In genomic region chr1:203682401-203683383, GRCh38 we compare ENCODE assay signal across 9 cellular contexts. TPM values are rescaled to one million over a fixed set of nuclear protein-coding genes. Genes with fewer than 3 reads are reported as not detected.
DNase-seq lines count a peak whose midpoint lies in the region; ATAC-seq and TF ChIP-seq lines count a peak whose summit lies in the region.
"Had no signal": no experiment of that assay in that cellular context is flagged by ENCODE, and none has a peak within 500 bp of the region (broad histone marks: within the 10 kb centered on the region; RNA-seq: fewer than 3 reads in every experiment).

No MANE protein-coding gene starts in this region.

- H3K27ac ChIP-seq in subcutaneous abdominal adipose tissue (ENCODE audit: low read depth, low read length), result peak overlapping the region; percentile 61

- CTCF ChIA-PET in activated CD8-positive, alpha-beta T cell treated with anti-CD3 and anti-CD28 coated beads for 36 hours (lab: Charles Lee), result interaction anchor here (0.7 to 14.4 kb wide), 8 partner anchors 8 to 415 kb away, joined by 3 to 127 read pairs (median 7); partner anchors contain the start of gene ATP2B4

- TF ChIP-seq CTCF in activated CD8-positive, alpha-beta T cell treated with anti-CD3 and anti-CD28 coated beads for 36 hours (IDR thresholded peaks at IDR 0.05), result no peak
- TF ChIP-seq CTCF in foreskin fibroblast (IDR thresholded peaks at IDR 0.05; ENCODE audit: low read depth, low read length), result no peak
- no peak for TF ChIP-seq CTCF in GM10266 (IDR thresholded peaks at IDR 0.05; ENCODE audit: control insufficient read depth, insufficient read depth, low read depth, missing control alignments)

- DNase-seq in activated CD4-positive, CD25-positive, alpha-beta regulatory T cell treated with anti-CD3 and anti-CD28 coated beads, Interleukin-2, amount 50 U/mL, for 16 hours (ENCODE audit: low read depth, low spot score), result peak; percentile 30
- DNase-seq in activated CD4-positive, CD25-positive, alpha-beta regulatory T cell treated with anti-CD3 and anti-CD28 coated beads, Interleukin-2, amount 50 U/mL, for 72 hours, result no peak
- peak; percentile 76 for DNase-seq in activated CD8-positive, alpha-beta T cell treated with anti-CD3 and anti-CD28 coated beads for 36 hours
- DNase-seq in foreskin fibroblast (no peak), GM10266 (ENCODE audit: extremely low spot score) (no peak)
- DNase-seq: hippocampal formation had no signal

- peaks cover 31% of the 10 kb centered on the region for H3K4me1 Mint-ChIP-seq in activated CD8-positive, alpha-beta T cell treated with anti-CD3 and anti-CD28 coated beads for 36 hours (ENCODE audit: low read depth)

- no peaks in the 10 kb centered on the region for H3K9me3 Mint-ChIP-seq in activated CD8-positive, alpha-beta T cell treated with anti-CD3 and anti-CD28 coated beads for 36 hours

- H3K27me3 Mint-ChIP-seq in activated CD8-positive, alpha-beta T cell treated with anti-CD3 and anti-CD28 coated beads for 36 hours, result no peaks in the 10 kb centered on the region

- intact Hi-C loops in activated CD8-positive, alpha-beta T cell treated with anti-CD3 and anti-CD28 coated beads for 36 hours (cut with micrococcal nuclease), result no loop called here

- H3K4me3 ChIP-seq in iPS-15b (ENCODE audit: low read depth, low read length) (peak overlapping the region; percentile 14), subcutaneous abdominal adipose tissue (ENCODE audit: low read depth in 1 of 5, low read length in 5 of 5) (no peak overlapping the region), foreskin fibroblast (ENCODE audit: low read depth in 1 of 2, low read length in 2 of 2) (no peak overlapping the region)

- peaks cover 7% of the 10 kb centered on the region for H3K36me3 Mint-ChIP-seq in activated CD8-positive, alpha-beta T cell treated with anti-CD3 and anti-CD28 coated beads for 36 hours (ENCODE audit: low read depth)

- H3K36me3 ChIP-seq in iPS-15b (ENCODE audit: control insufficient read depth, insufficient read depth, low read length) (peaks cover 6% of the 10 kb centered on the region), subcutaneous abdominal adipose tissue (ENCODE audit: control insufficient read depth in 5 of 5, insufficient read depth in 5 of 5, low read length in 5 of 5) (peaks cover 10 to 49% (median 26%) of the 10 kb centered on the region in 5 donors)

- H3K9ac ChIP-seq in iPS-15b (ENCODE audit: low read depth, low read length) (no peak overlapping the region), subcutaneous abdominal adipose tissue (ENCODE audit: low read length in 5 of 5) (no peak overlapping the region)

- H3K9me3 ChIP-seq in iPS-15b (ENCODE audit: control insufficient read depth, insufficient read depth, low read length) (no peaks in the 10 kb centered on the region), subcutaneous abdominal adipose tissue (ENCODE audit: control insufficient read depth in 5 of 5, low read length in 5 of 5) (no peaks in the 10 kb centered on the region)

- H3K27ac Mint-ChIP-seq in activated CD8-positive, alpha-beta T cell treated with anti-CD3 and anti-CD28 coated beads for 36 hours, result peak overlapping the region; percentile 81

- peak; percentile 92 for ATAC-seq in activated CD8-positive, alpha-beta T cell treated with anti-CD3 and anti-CD28 coated beads for 36 hours
- no peak for ATAC-seq in GM18858 (IDR thresholded peaks at IDR 0.05; ENCODE audit: unreplicated experiment)

- POLR2A ChIA-PET in activated CD8-positive, alpha-beta T cell treated with anti-CD3 and anti-CD28 coated beads for 36 hours (lab: Charles Lee), result interaction anchor here (0.6 to 2.6 kb wide), 15 partner anchors 10 to 117 kb away, joined by 3 to 10 read pairs (median 3); partner anchors contain the start of gene LAX1

- H3K27me3 ChIP-seq in iPS-15b (ENCODE audit: control insufficient read depth, insufficient read depth, low read length), result no peaks in the 10 kb centered on the region
- H3K27me3 ChIP-seq in subcutaneous abdominal adipose tissue (ENCODE audit: control insufficient read depth in 5 of 5, insufficient read depth in 4 of 5, low read length in 5 of 5), result no peaks in the 10 kb centered on the region

- H3K4me1 ChIP-seq in iPS-15b (ENCODE audit: control insufficient read depth, insufficient read depth, low read length) (peaks cover 5% of the 10 kb centered on the region), subcutaneous abdominal adipose tissue (ENCODE audit: control insufficient read depth in 5 of 5, insufficient read depth in 5 of 5, low read length in 5 of 5) (peaks cover 0 to 37% (median 16%) of the 10 kb centered on the region in 5 donors)

- peak overlapping the region; percentile 47 for H3K4me3 Mint-ChIP-seq in activated CD8-positive, alpha-beta T cell treated with anti-CD3 and anti-CD28 coated beads for 36 hours

RNA-seq across cellular contexts. Expression of gene ATP2B4, which starts 56.1 kb away (rescaled TPM):
- 10 to 100 TPM; 12.0 to 15.9 TPM for total RNA-seq in activated CD8-positive, alpha-beta T cell treated with anti-CD3 and anti-CD28 coated beads for 36 hours

Comparison
In these comparisons a context has a peak if more than half of its experiments do, and no peak if none do; other contexts are left out.
1. DNase-seq: peak in activated CD4-positive, CD25-positive, alpha-beta regulatory T cell treated with anti-CD3 and anti-CD28 coated beads, Interleukin-2, amount 50 U/mL, for 16 hours (single experiment) and activated CD8-positive, alpha-beta T cell treated with anti-CD3 and anti-CD28 coated beads for 36 hours (single experiment); none in activated CD4-positive, CD25-positive, alpha-beta regulatory T cell treated with anti-CD3 and anti-CD28 coated beads, Interleukin-2, amount 50 U/mL, for 72 hours (single experiment), foreskin fibroblast (0 of 2) and GM10266 (single experiment).